In the genomic region with DNA sequence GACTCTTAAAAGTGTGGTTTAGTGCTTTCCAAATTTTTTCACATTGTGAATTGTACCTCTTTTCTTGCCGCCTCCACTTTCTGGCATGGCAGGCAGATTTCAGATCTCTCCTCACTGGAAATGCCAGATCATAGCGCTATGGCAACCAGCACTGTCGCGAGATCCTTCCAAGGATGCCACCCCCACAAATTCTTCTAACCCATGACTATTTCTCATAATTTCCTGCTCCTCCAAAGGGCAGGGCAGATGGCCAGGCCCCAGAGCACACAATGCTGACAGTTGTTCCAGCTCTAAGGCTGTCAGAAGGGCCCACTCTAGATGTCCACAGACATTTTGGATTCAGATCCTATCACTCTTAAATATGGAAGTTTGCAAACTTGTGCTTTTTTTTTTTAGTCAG, we compare ENCODE assay signal across 12 cellular contexts.
DNase-seq lines count a peak whose midpoint lies in the region; ATAC-seq and TF ChIP-seq lines count a peak whose summit lies in the region.
"Had no signal": no experiment of that assay in that cellular context is flagged by ENCODE, and none has a peak within 500 bp of the region (broad histone marks: within the 10 kb centered on the region; RNA-seq: fewer than 3 reads in every experiment).

No MANE protein-coding gene starts in this region.

- H3K4me3 Mint-ChIP-seq in Calu3 (ENCODE audit: low read depth, unreplicated experiment) = no peak overlapping the region
- H3K4me3 Mint-ChIP-seq: activated CD8-positive, alpha-beta memory T cell treated with anti-CD3 and anti-CD28 coated beads, Interleukin-2, amount 10 ng/mL, durations not matched to agents 7 days and 5 days; T-helper 17 cell had no signal

- no peak overlapping the region for H3K27ac ChIP-seq in smooth muscle cell (ENCODE audit: low read depth)

- H3K9me3 Mint-ChIP-seq in Calu3 (ENCODE audit: low read depth, unreplicated experiment) = peaks cover 7% of the 10 kb centered on the region

- H3K4me1 Mint-ChIP-seq in Calu3 (ENCODE audit: low read depth, unreplicated experiment) = no peaks in the 10 kb centered on the region
- H3K4me1 Mint-ChIP-seq: activated CD8-positive, alpha-beta memory T cell treated with anti-CD3 and anti-CD28 coated beads, Interleukin-2, amount 10 ng/mL, durations not matched to agents 7 days and 5 days; T-helper 17 cell had no signal

- H3K79me2 ChIP-seq in smooth muscle cell (ENCODE audit: low read depth) = no peaks in the 10 kb centered on the region

- H3K9ac ChIP-seq in smooth muscle cell (ENCODE audit: low read depth) = no peak overlapping the region

- no peak overlapping the region for H3K27ac Mint-ChIP-seq in Calu3 (ENCODE audit: unreplicated experiment)
- H3K27ac Mint-ChIP-seq: activated CD8-positive, alpha-beta memory T cell treated with anti-CD3 and anti-CD28 coated beads, Interleukin-2, amount 10 ng/mL, durations not matched to agents 7 days and 5 days; T-helper 17 cell had no signal

- TF ChIP-seq CTCF in choroid plexus epithelial cell (conservative IDR thresholded peaks at IDR 0.05; ENCODE audit: low read depth, low read length) (no peak), smooth muscle cell (IDR thresholded peaks at IDR 0.05; ENCODE audit: borderline replicate concordance, insufficient read depth, poor library complexity, severe bottlenecking) (no peak), Calu3 (IDR thresholded peaks at IDR 0.05; ENCODE audit: unreplicated experiment) (no peak)

- no peaks in the 10 kb centered on the region for H3K27me3 Mint-ChIP-seq in Calu3 (ENCODE audit: unreplicated experiment)
- H3K27me3 Mint-ChIP-seq: activated CD8-positive, alpha-beta memory T cell treated with anti-CD3 and anti-CD28 coated beads, Interleukin-2, amount 10 ng/mL, durations not matched to agents 7 days and 5 days; T-helper 17 cell had no signal

- intact Hi-C loops in Calu3 (cut with micrococcal nuclease; ENCODE audit: unreplicated experiment) = no loop called here

- 47% methylated on average over 4 of the region's 4 CpGs for WGBS in smooth muscle cell (ENCODE audit: low lambda C conversion rate)

- ATAC-seq in HG02623 (IDR thresholded peaks at IDR 0.05; ENCODE audit: unreplicated experiment) (no peak), HG03571 (IDR thresholded peaks at IDR 0.05; ENCODE audit: unreplicated experiment) (no peak), HG03520 (IDR thresholded peaks at IDR 0.05; ENCODE audit: unreplicated experiment) (no peak)
- ATAC-seq: activated CD8-positive, alpha-beta memory T cell treated with anti-CD3 and anti-CD28 coated beads, Interleukin-2, amount 10 ng/mL, durations not matched to agents 7 days and 5 days; K562; T-helper 17 cell had no signal

- no peaks in the 10 kb centered on the region for H3F3A ChIP-seq in smooth muscle cell (ENCODE audit: low read depth)

- DNase-seq in HT1080 (ENCODE audit: low read depth) (peak; percentile 69), choroid plexus epithelial cell (ENCODE audit: low read depth) (peak; percentile 81), iris pigment epithelial cell (ENCODE audit: low read depth) (peak; percentile 66), smooth muscle cell (lab: John Stamatoyannopoulos, UW; ENCODE audit: unreplicated experiment) (no peak), Calu3 (no peak)
- DNase-seq: activated CD8-positive, alpha-beta memory T cell treated with anti-CD3 and anti-CD28 coated beads, Interleukin-2, amount 10 ng/mL, durations not matched to agents 7 days and 5 days; NCI-H510A; T-helper 17 cell had no signal

- BruUV-seq in Calu3 (replicated peaks; lab: Mats Ljungman, UMichigan) = no TSS peak

- no peaks in the 10 kb centered on the region for H3K9me3 ChIP-seq in smooth muscle cell (replicated peaks; ENCODE audit: low read depth)

- H2AFZ ChIP-seq in smooth muscle cell (ENCODE audit: low read depth) = peak overlapping the region; percentile 55

- CTCF ChIA-PET in Calu3 (lab: Charles Lee) = no interaction called here

- H3K4me1 ChIP-seq in smooth muscle cell (ENCODE audit: low read depth) = peaks cover 13% of the 10 kb centered on the region

- no peaks in the 10 kb centered on the region for H3K36me3 Mint-ChIP-seq in Calu3 (ENCODE audit: insufficient read depth, unreplicated experiment)
- H3K36me3 Mint-ChIP-seq: activated CD8-positive, alpha-beta memory T cell treated with anti-CD3 and anti-CD28 coated beads, Interleukin-2, amount 10 ng/mL, durations not matched to agents 7 days and 5 days had no signal

- H3K4me2 ChIP-seq in smooth muscle cell = peak overlapping the region; percentile 45

- H3K4me3 ChIP-seq in choroid plexus epithelial cell (ENCODE audit: low read depth, low read length) (no peak overlapping the region), smooth muscle cell (no peak overlapping the region)
- H3K4me3 ChIP-seq: K562 had no signal

- no peaks in the 10 kb centered on the region for H4K20me1 ChIP-seq in smooth muscle cell (ENCODE audit: low read depth)

- H3K36me3 ChIP-seq in smooth muscle cell (ENCODE audit: low read depth) = no peaks in the 10 kb centered on the region

- H3K27me3 ChIP-seq in smooth muscle cell (ENCODE audit: low read depth) = no peaks in the 10 kb centered on the region

Comparison
In these comparisons a context has a peak if more than half of its experiments do, and no peak if none do; other contexts are left out.
1. DNase-seq: peak in HT1080 (single experiment), choroid plexus epithelial cell (single experiment) and iris pigment epithelial cell (single experiment); none in smooth muscle cell (single experiment) and Calu3 (single experiment).